ENCODE assay signal across 2 cellular contexts in the genomic region with DNA sequence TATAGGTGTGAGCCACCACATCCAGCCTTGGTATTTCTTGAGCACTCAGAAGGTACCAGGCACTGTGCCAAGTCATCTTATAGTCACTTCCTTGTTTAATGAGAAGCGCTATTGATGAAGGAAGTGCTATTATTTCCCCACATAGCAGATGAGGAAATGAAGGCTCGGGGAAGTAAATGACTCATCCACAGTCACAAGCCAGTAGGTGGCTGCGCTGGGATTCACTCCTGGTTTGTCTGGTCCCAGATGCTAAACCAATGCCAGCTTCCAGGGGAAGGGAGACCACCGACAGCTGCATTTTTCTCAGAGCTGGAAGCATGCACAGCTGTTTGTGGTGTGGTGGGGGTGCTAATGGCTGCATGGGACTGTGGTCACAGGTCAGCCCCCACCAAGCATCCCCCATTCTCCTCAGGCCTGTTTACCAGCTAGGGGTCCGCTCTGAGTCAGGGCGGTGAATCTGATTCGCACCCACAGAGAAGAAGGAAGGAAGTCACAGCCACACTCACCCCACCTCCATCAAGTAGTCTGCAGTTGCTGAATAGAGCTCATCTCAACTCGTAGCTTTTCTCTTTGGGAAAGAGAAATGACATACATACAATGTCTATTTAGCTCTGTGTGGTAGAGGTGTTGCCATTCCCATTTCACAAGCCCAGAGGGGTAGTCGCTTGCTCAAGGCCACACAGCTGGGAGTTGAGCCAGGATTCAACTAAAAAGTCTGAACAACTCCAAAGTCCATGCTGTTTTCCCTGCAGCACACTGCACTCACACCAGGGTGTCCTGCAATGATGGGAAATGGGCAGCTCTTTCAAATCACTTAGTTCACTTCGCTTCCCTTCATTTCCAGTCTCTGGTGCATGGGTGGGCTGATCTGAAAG.
TF ChIP-seq lines count a peak whose summit lies in the region.

No MANE protein-coding gene starts in this region.

TF ChIP-seq in HCT116, 20 proteins besides CTCF, POLR2A, EP300 and RAD21:
- TF ChIP-seq YY1 (IDR thresholded peaks at IDR 0.05; ENCODE audit: extremely low read depth, insufficient replicate concordance, low read depth, low read length) (no peak), EZH2phosphoT487 (IDR thresholded peaks at IDR 0.05; ENCODE audit: borderline replicate concordance) (no peak), SRF (IDR thresholded peaks at IDR 0.05; ENCODE audit: low read depth) (no peak), EZH2 (IDR thresholded peaks at IDR 0.05) (no peak), CEBPB (IDR thresholded peaks at IDR 0.05; ENCODE audit: low read depth) (no peak), ZNF274 (IDR thresholded peaks at IDR 0.05; ENCODE audit: low read depth, low read length) (no peak), ELF1 (IDR thresholded peaks at IDR 0.05; ENCODE audit: borderline replicate concordance, low read depth) (no peak), FOSL1 (IDR thresholded peaks at IDR 0.05; ENCODE audit: low read depth) (no peak), SIN3A (IDR thresholded peaks at IDR 0.05; ENCODE audit: low read depth) (no peak), POLR2AphosphoS5 (IDR thresholded peaks at IDR 0.05; ENCODE audit: low read depth, low read length) (no peak), JUND (IDR thresholded peaks at IDR 0.05) (no peak), TCF7L2 (IDR thresholded peaks at IDR 0.05; ENCODE audit: borderline replicate concordance, extremely low read depth, insufficient read depth, insufficient read length) (no peak), MAX (IDR thresholded peaks at IDR 0.05) (no peak), EGR1 (IDR thresholded peaks at IDR 0.05; ENCODE audit: low read depth) (no peak), REST (IDR thresholded peaks at IDR 0.05; ENCODE audit: low read depth) (no peak), CBX3 (IDR thresholded peaks at IDR 0.05; ENCODE audit: low read depth) (no peak), SP1 (IDR thresholded peaks at IDR 0.05; ENCODE audit: low read depth) (no peak)
- TF ChIP-seq, protein P1, sequence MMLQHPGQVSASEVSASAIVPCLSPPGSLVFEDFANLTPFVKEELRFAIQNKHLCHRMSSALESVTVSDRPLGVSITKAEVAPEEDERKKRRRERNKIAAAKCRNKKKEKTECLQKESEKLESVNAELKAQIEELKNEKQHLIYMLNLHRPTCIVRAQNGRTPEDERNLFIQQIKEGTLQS (IDR thresholded peaks at IDR 0.05) = no peak
- TF ChIP-seq, protein P2, sequence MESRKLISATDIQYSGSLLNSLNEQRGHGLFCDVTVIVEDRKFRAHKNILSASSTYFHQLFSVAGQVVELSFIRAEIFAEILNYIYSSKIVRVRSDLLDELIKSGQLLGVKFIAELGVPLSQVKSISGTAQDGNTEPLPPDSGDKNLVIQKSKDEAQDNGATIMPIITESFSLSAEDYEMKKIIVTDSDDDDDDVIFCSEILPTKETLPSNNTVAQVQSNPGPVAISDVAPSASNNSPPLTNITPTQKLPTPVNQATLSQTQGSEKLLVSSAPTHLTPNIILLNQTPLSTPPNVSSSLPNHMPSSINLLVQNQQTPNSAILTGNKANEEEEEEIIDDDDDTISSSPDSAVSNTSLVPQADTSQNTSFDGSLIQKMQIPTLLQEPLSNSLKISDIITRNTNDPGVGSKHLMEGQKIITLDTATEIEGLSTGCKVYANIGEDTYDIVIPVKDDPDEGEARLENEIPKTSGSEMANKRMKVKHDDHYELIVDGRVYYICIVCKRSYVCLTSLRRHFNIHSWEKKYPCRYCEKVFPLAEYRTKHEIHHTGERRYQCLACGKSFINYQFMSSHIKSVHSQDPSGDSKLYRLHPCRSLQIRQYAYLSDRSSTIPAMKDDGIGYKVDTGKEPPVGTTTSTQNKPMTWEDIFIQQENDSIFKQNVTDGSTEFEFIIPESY (IDR thresholded peaks at IDR 0.05; ENCODE audit: extremely low read depth, insufficient replicate concordance, low read length) = no peak

TF ChIP-seq in HepG2, 621 proteins besides CTCF, POLR2A, EP300 and RAD21 (continues in another document):
- TF ChIP-seq, protein P3, sequence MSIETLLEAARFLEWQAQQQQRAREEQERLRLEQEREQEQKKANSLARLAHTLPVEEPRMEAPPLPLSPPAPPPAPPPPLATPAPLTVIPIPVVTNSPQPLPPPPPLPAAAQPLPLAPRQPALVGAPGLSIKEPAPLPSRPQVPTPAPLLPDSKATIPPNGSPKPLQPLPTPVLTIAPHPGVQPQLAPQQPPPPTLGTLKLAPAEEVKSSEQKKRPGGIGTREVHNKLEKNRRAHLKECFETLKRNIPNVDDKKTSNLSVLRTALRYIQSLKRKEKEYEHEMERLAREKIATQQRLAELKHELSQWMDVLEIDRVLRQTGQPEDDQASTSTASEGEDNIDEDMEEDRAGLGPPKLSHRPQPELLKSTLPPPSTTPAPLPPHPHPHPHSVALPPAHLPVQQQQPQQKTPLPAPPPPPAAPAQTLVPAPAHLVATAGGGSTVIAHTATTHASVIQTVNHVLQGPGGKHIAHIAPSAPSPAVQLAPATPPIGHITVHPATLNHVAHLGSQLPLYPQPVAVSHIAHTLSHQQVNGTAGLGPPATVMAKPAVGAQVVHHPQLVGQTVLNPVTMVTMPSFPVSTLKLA (IDR thresholded peaks at IDR 0.05) = no peak
- TF ChIP-seq ZNF460 (CRISPR knock-in tag; IDR thresholded peaks at IDR 0.05; ENCODE audit: borderline replicate concordance) (no peak), NCOR1 (IDR thresholded peaks at IDR 0.05; ENCODE audit: borderline replicate concordance, low read length) (no peak; the same call in 1 of the 2 replicates), MIER2 (CRISPR knock-in tag; IDR thresholded peaks at IDR 0.05) (no peak), TERF1 (CRISPR knock-in tag; IDR thresholded peaks at IDR 0.05) (no peak), GLMP (CRISPR knock-in tag; IDR thresholded peaks at IDR 0.05; ENCODE audit: borderline replicate concordance) (no peak), SIN3B (IDR thresholded peaks at IDR 0.05; ENCODE audit: low read length) (no peak), TCF7 (IDR thresholded peaks at IDR 0.05; ENCODE audit: low read depth) (no peak), ZNF317 (CRISPR knock-in tag; IDR thresholded peaks at IDR 0.05) (no peak), SP4 (CRISPR knock-in tag; IDR thresholded peaks at IDR 0.05) (peak; percentile 35; the same call in 1 of the 2 replicates), ZIK1 (CRISPR knock-in tag; IDR thresholded peaks at IDR 0.05; ENCODE audit: borderline replicate concordance, low read depth) (no peak), FLYWCH1 (CRISPR knock-in tag; IDR thresholded peaks at IDR 0.05) (no peak), HOMEZ (CRISPR knock-in tag; IDR thresholded peaks at IDR 0.05; ENCODE audit: low read depth) (peak; percentile 18; the same call in 1 of the 2 replicates), ONECUT2 (CRISPR knock-in tag; IDR thresholded peaks at IDR 0.05) (no peak), SRY (CRISPR knock-in tag; IDR thresholded peaks at IDR 0.05) (no peak), ZNF382 (CRISPR knock-in tag; IDR thresholded peaks at IDR 0.05; ENCODE audit: borderline replicate concordance) (no peak), HNRNPH1 (optimal IDR thresholded peaks at IDR 0.05; ENCODE audit: low read depth, low read length) (no peak), ZNF17 (CRISPR knock-in tag; IDR thresholded peaks at IDR 0.05) (no peak), CCAR2 (optimal IDR thresholded peaks at IDR 0.05; ENCODE audit: low read depth, low read length) (no peak), HHEX (CRISPR knock-in tag; IDR thresholded peaks at IDR 0.05) (no peak), FOXK1 (CRISPR knock-in tag; IDR thresholded peaks at IDR 0.05; ENCODE audit: borderline replicate concordance, low read depth) (no peak), ZNF83 (CRISPR knock-in tag; IDR thresholded peaks at IDR 0.05; ENCODE audit: borderline replicate concordance) (no peak), CHD4 (IDR thresholded peaks at IDR 0.05; ENCODE audit: borderline replicate concordance, low read length) (no peak), YEATS2 (CRISPR knock-in tag; IDR thresholded peaks at IDR 0.05; ENCODE audit: borderline replicate concordance) (no peak; the same call in 1 of the 2 replicates), JUNB (CRISPR knock-in tag; IDR thresholded peaks at IDR 0.05; ENCODE audit: borderline replicate concordance) (no peak), ZKSCAN1 (IDR thresholded peaks at IDR 0.05; ENCODE audit: low read length) (no peak), PPARG (CRISPR knock-in tag; conservative IDR thresholded peaks at IDR 0.05) (no peak), ZNF770 (CRISPR knock-in tag; IDR thresholded peaks at IDR 0.05) (no peak), ZNF782 (CRISPR knock-in tag; IDR thresholded peaks at IDR 0.05; ENCODE audit: borderline replicate concordance) (no peak), ELF3 (CRISPR knock-in tag; IDR thresholded peaks at IDR 0.05) (peak; percentile 54; the same call in 1 of the 2 replicates), PRMT3 (CRISPR knock-in tag; IDR thresholded peaks at IDR 0.05; ENCODE audit: borderline replicate concordance, low read depth) (no peak), ZNF256 (CRISPR knock-in tag; conservative IDR thresholded peaks at IDR 0.05) (no peak), RARG (CRISPR knock-in tag; IDR thresholded peaks at IDR 0.05; ENCODE audit: low read depth) (no peak), BHLHE40 (IDR thresholded peaks at IDR 0.05; ENCODE audit: low read length) (no peak)
- TF ChIP-seq, protein P4, sequence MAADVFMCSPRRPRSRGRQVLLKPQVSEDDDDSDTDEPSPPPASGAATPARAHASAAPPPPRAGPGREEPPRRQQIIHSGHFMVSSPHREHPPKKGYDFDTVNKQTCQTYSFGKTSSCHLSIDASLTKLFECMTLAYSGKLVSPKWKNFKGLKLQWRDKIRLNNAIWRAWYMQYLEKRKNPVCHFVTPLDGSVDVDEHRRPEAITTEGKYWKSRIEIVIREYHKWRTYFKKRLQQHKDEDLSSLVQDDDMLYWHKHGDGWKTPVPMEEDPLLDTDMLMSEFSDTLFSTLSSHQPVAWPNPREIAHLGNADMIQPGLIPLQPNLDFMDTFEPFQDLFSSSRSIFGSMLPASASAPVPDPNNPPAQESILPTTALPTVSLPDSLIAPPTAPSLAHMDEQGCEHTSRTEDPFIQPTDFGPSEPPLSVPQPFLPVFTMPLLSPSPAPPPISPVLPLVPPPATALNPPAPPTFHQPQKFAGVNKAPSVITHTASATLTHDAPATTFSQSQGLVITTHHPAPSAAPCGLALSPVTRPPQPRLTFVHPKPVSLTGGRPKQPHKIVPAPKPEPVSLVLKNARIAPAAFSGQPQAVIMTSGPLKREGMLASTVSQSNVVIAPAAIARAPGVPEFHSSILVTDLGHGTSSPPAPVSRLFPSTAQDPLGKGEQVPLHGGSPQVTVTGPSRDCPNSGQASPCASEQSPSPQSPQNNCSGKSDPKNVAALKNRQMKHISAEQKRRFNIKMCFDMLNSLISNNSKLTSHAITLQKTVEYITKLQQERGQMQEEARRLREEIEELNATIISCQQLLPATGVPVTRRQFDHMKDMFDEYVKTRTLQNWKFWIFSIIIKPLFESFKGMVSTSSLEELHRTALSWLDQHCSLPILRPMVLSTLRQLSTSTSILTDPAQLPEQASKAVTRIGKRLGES (CRISPR knock-in tag; IDR thresholded peaks at IDR 0.05; ENCODE audit: borderline replicate concordance) = no peak
- TF ChIP-seq, protein P5, sequence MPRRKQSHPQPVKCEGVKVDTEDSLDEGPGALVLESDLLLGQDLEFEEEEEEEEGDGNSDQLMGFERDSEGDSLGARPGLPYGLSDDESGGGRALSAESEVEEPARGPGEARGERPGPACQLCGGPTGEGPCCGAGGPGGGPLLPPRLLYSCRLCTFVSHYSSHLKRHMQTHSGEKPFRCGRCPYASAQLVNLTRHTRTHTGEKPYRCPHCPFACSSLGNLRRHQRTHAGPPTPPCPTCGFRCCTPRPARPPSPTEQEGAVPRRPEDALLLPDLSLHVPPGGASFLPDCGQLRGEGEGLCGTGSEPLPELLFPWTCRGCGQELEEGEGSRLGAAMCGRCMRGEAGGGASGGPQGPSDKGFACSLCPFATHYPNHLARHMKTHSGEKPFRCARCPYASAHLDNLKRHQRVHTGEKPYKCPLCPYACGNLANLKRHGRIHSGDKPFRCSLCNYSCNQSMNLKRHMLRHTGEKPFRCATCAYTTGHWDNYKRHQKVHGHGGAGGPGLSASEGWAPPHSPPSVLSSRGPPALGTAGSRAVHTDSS (CRISPR knock-in tag; conservative IDR thresholded peaks at IDR 0.05) = no peak
